1 cellular context compared by ENCODE assay signal in genomic region chr5:172770675-172771438, GRCh38.
TF ChIP-seq lines count a peak whose summit lies in the region.

Gene DUSP1 (minus strand): TSS chr5:172771195. CDS start chr5:172770952, 243 bp downstream.

TF ChIP-seq in K562, 482 proteins besides CTCF, POLR2A, EP300 and RAD21 (continued from another document and continues in another):
- TF ChIP-seq E4F1 (CRISPR knock-in tag; IDR thresholded peaks at IDR 0.05; ENCODE audit: borderline replicate concordance) (no peak), KHSRP (IDR thresholded peaks at IDR 0.05) (peak; percentile 61; the same call in 1 of the 2 replicates), DMBX1 (CRISPR knock-in tag; IDR thresholded peaks at IDR 0.05; ENCODE audit: borderline replicate concordance) (peak; percentile 34; the same call in 1 of the 2 replicates), NCOA4 (IDR thresholded peaks at IDR 0.05; ENCODE audit: partially characterized antibody) (no peak), CAMTA2 (CRISPR knock-in tag; conservative IDR thresholded peaks at IDR 0.05) (no peak), MCM5 (IDR thresholded peaks at IDR 0.05; ENCODE audit: low read depth) (no peak), LEF1 (IDR thresholded peaks at IDR 0.05) (no peak), NFATC3 (IDR thresholded peaks at IDR 0.05) (no peak), FOXP1 (CRISPR knock-in tag; IDR thresholded peaks at IDR 0.05) (peak; percentile 96), RCOR1 (IDR thresholded peaks at IDR 0.05; ENCODE audit: borderline replicate concordance in 1 of 2, low read depth in 2 of 2, low read length in 2 of 2) (peak in 1 of 2 experiments; percentile 65; a peak in 2 of 4 replicates), MCM7 (IDR thresholded peaks at IDR 0.05) (no peak), EHMT2 (IDR thresholded peaks at IDR 0.05) (no peak), MXI1 (IDR thresholded peaks at IDR 0.05; ENCODE audit: low read depth, low read length) (0 out of 2 replicates have a peak, but pooled peaks have one; percentile 15), VEZF1 (CRISPR knock-in tag; IDR thresholded peaks at IDR 0.05) (peak; percentile 98), FIP1L1 (IDR thresholded peaks at IDR 0.05; ENCODE audit: low read depth, low read length, poor library complexity, severe bottlenecking) (peak; percentile 99), STAT6 (CRISPR knock-in tag; IDR thresholded peaks at IDR 0.05) (peak; percentile 74; the same call in 1 of the 2 replicates), ZNF79 (CRISPR knock-in tag; IDR thresholded peaks at IDR 0.05; ENCODE audit: low read depth) (no peak), SMC3 (conservative IDR thresholded peaks at IDR 0.05; ENCODE audit: insufficient read depth, low read depth, low read length) (0 out of 2 replicates have a peak, but pooled peaks have one; percentile 10), CEBPG (CRISPR knock-in tag; IDR thresholded peaks at IDR 0.05) (no peak), CEBPG (tag; conservative IDR thresholded peaks at IDR 0.05 in 1 of 2, IDR thresholded peaks at IDR 0.05 in 1 of 2) (no peak), CREB3 (tag; conservative IDR thresholded peaks at IDR 0.05; ENCODE audit: low read depth) (no peak), ZNF174 (CRISPR knock-in tag; IDR thresholded peaks at IDR 0.05) (no peak), TEAD2 (tag; IDR thresholded peaks at IDR 0.05) (no peak), NR4A1 (CRISPR knock-in tag; IDR thresholded peaks at IDR 0.05) (no peak), NR4A1 (tag; IDR thresholded peaks at IDR 0.05) (peak; percentile 72), CSDE1 (IDR thresholded peaks at IDR 0.05) (peak in 1 of 2 experiments; percentile 75; a peak in 2 of 4 replicates), CEBPZ (IDR thresholded peaks at IDR 0.05; ENCODE audit: borderline replicate concordance, low read depth, low read length) (no peak), ZNF282 (CRISPR knock-in tag; IDR thresholded peaks at IDR 0.05) (peak; percentile 52; the same call in 1 of the 2 replicates), CBX2 (IDR thresholded peaks at IDR 0.05; ENCODE audit: insufficient read depth, low read length, poor library complexity, severe bottlenecking) (no peak), ZNF232 (CRISPR knock-in tag; IDR thresholded peaks at IDR 0.05) (no peak), ARID1B (IDR thresholded peaks at IDR 0.05) (peak; percentile 45), ZNF696 (CRISPR knock-in tag; conservative IDR thresholded peaks at IDR 0.05) (no peak), SFPQ (IDR thresholded peaks at IDR 0.05; ENCODE audit: low read depth, low read length) (no peak), IRF2 (CRISPR knock-in tag; IDR thresholded peaks at IDR 0.05) (no peak; the same call in 1 of the 2 replicates), C11orf30 (IDR thresholded peaks at IDR 0.05; ENCODE audit: low read depth) (no peak), TRIM25 (IDR thresholded peaks at IDR 0.05; ENCODE audit: borderline replicate concordance) (no peak), ZBTB7A (IDR thresholded peaks at IDR 0.05; ENCODE audit: borderline replicate concordance, control insufficient read depth, low read depth, low read length) (peak; percentile 79), MED1 (CRISPR knock-in tag; IDR thresholded peaks at IDR 0.05; ENCODE audit: borderline replicate concordance) (peak; percentile 82; the same call in 1 of the 2 replicates), ZNF655 (CRISPR knock-in tag; IDR thresholded peaks at IDR 0.05) (no peak)
